In genomic region chr1:18647681-18648214, GRCh38 we compare ENCODE assay signal across 22 cellular contexts. TPM values are rescaled to one million over a fixed set of nuclear protein-coding genes. Genes with fewer than 3 reads are reported as not detected.
DNase-seq lines count a peak whose midpoint lies in the region; ATAC-seq, FAIRE-seq and TF ChIP-seq lines count a peak whose summit lies in the region.
"Had no signal": no experiment of that assay in that cellular context is flagged by ENCODE, and none has a peak within 500 bp of the region (broad histone marks: within the 10 kb centered on the region; RNA-seq: fewer than 3 reads in every experiment).

No MANE protein-coding gene starts in this region.

- no peak for FAIRE-seq in H1 (lab: Jason Lieb, UNC)
- FAIRE-seq: A204.1, D721Med, GM12878, GM19239 had no signal

- TF ChIP-seq POLR2A in H1 (IDR thresholded peaks at IDR 0.05; ENCODE audit: control extremely low read depth in 1 of 2, low read depth in 2 of 2, low read length in 2 of 2) (no peak), prostate gland (IDR thresholded peaks at IDR 0.05) (no peak)

- peak overlapping the region; percentile 60; the same call in 1 of the 2 replicates for H3K18ac ChIP-seq in H1 (ENCODE audit: extremely low read depth, low read length)

- no peak overlapping the region for H2BK20ac ChIP-seq in H1 (ENCODE audit: low read length)

- H3K4me3 Mint-ChIP-seq in GM23338 (0 out of 3 replicates have a peak overlapping the region, but pooled peaks have one; percentile 23), neural progenitor cell (peak overlapping the region; percentile 69)

- no peak overlapping the region for H4K91ac ChIP-seq in H1 (replicated peaks; ENCODE audit: insufficient read length, low read length)

- H3K27me3 ChIP-seq in GM23338 (ENCODE audit: insufficient read depth): peaks cover 94% of the 10 kb centered on the region
- H3K27me3 ChIP-seq in H1 (replicated peaks in 1 of 4; ENCODE audit: control insufficient read depth in 3 of 4, extremely low read depth in 1 of 4, insufficient read depth in 3 of 4, low read length in 3 of 4): peaks cover 78 to 93% (median 88%) of the 10 kb centered on the region in 4 experiments
- H3K27me3 ChIP-seq in neural progenitor cell: peaks cover 100% of the 10 kb centered on the region
- peaks cover 67% of the 10 kb centered on the region for H3K27me3 ChIP-seq in prostate gland (replicated peaks; ENCODE audit: insufficient read depth)

- H3K23me2 ChIP-seq in H1 (ENCODE audit: low read depth, low read length): peaks cover 9% of the 10 kb centered on the region; the same call in 1 of the 2 replicates

- CTCF ChIA-PET in H1 (lab: Charles Lee; ENCODE audit: partially characterized antibody): interaction anchor here (1.0 kb wide), 1 partner anchor 34 kb away, joined by 3 read pairs; no protein-coding TSS in a partner anchor

- H3K9me3 Mint-ChIP-seq in GM23338 (peaks cover 9% of the 10 kb centered on the region; the same call in 2 of the 3 replicates), neural progenitor cell (no peaks in the 10 kb centered on the region)
- H3K9me3 Mint-ChIP-seq: CD4-positive, alpha-beta T cell had no signal

- peak overlapping the region; percentile 42 for H3K4ac ChIP-seq in H1 (replicated peaks; ENCODE audit: insufficient read length, low read depth, low read length)

- H2BK12ac ChIP-seq in H1 (ENCODE audit: low read depth, low read length): peak overlapping the region; percentile 39; the same call in 1 of the 2 replicates

- no peak for DNase-seq in GM23338 (ENCODE audit: low spot score)
- no peak for DNase-seq in H1 (ENCODE audit: low read depth in 1 of 2, low spot score in 2 of 2)
- DNase-seq in neural progenitor cell (ENCODE audit: low spot score): no peak
- no peak for DNase-seq in prostate gland (ENCODE audit: low spot score)
- no peak for DNase-seq in activated CD8-positive, alpha-beta memory T cell treated with anti-CD3 and anti-CD28 coated beads for 24 hours
- no peak for DNase-seq in NCI-H1417 (lab: John Stamatoyannopoulos, UW)
- DNase-seq: ACHN; AML-193; Caco-2; CD4-positive, alpha-beta T cell; DMS79; GF-D8; HCEC 1CT; KG1 had no signal

- ATAC-seq in GM23338 (no peak), GM18861 (IDR thresholded peaks at IDR 0.05; ENCODE audit: unreplicated experiment) (no peak)
- ATAC-seq: GM12878 had no signal

- no peaks in the 10 kb centered on the region for H3K9me3 ChIP-seq in H1 (ENCODE audit: insufficient read depth in 2 of 2, low read depth in 1 of 2, low read length in 1 of 2)
- H3K9me3 ChIP-seq in neural progenitor cell (ENCODE audit: low read depth): no peaks in the 10 kb centered on the region
- no peaks in the 10 kb centered on the region for H3K9me3 ChIP-seq in prostate gland
- H3K9me3 ChIP-seq: Caco-2 had no signal

- no peaks in the 10 kb centered on the region for H3K79me1 ChIP-seq in H1 (ENCODE audit: low read depth, low read length)

- H3K4me2 ChIP-seq in GM23338 (peak overlapping the region; percentile 74; the same call in 1 of the 2 replicates), H1 (ENCODE audit: insufficient read depth in 1 of 2, low read depth in 2 of 2, low read length in 2 of 2) (peak overlapping the region in 1 of 2 experiments; percentile 59; a peak in 3 of 4 replicates), neural progenitor cell (peak overlapping the region; percentile 75)

- no peaks in the 10 kb centered on the region for H3K9me2 ChIP-seq in GM23338 (ENCODE audit: insufficient read depth)

- H3K36me3 ChIP-seq in GM23338 (ENCODE audit: insufficient read depth) (no peaks in the 10 kb centered on the region; the same call in 1 of the 2 replicates), H1 (ENCODE audit: control insufficient read depth in 2 of 4, insufficient read depth in 4 of 4, low read length in 3 of 4) (no peaks in the 10 kb centered on the region; a peak in 1 of 8 replicates), neural progenitor cell (no peaks in the 10 kb centered on the region), prostate gland (no peaks in the 10 kb centered on the region)

- H3K27ac Mint-ChIP-seq in GM23338: no peak overlapping the region
- no peak overlapping the region for H3K27ac Mint-ChIP-seq in neural progenitor cell
- H3K27ac Mint-ChIP-seq: CD4-positive, alpha-beta T cell had no signal

- intact Hi-C loops in prostate gland (cut with DNase I): no loop called here

- H2AK5ac ChIP-seq in H1 (ENCODE audit: low read depth, low read length): no peak overlapping the region; the same call in 1 of the 2 replicates

- no peak for TF ChIP-seq CTCF in GM23338 (conservative IDR thresholded peaks at IDR 0.05; ENCODE audit: low read depth in 2 of 2)
- TF ChIP-seq CTCF in H1 (IDR thresholded peaks at IDR 0.05; ENCODE audit: control extremely low read depth in 1 of 3, insufficient read depth in 1 of 3, low read depth in 1 of 3, low read length in 3 of 3): no peak
- TF ChIP-seq CTCF in neural progenitor cell (IDR thresholded peaks at IDR 0.05): no peak
- TF ChIP-seq CTCF in prostate gland (IDR thresholded peaks at IDR 0.05): no peak

- POLR2A ChIA-PET in H1 (lab: Charles Lee; ENCODE audit: partially characterized antibody): interaction anchor here (1.0 kb wide), 1 partner anchor 8 kb away, joined by 3 read pairs; no protein-coding TSS in a partner anchor

- H3K9ac ChIP-seq in H1 (replicated peaks in 1 of 4; ENCODE audit: extremely low read depth in 1 of 4, low read depth in 3 of 4, low read length in 3 of 4) (no peak overlapping the region), neural progenitor cell (no peak overlapping the region)

- no peak overlapping the region for H2BK120ac ChIP-seq in H1 (replicated peaks; ENCODE audit: low read depth, low read length)

- H3K4me1 ChIP-seq in GM23338 (ENCODE audit: insufficient read depth): peaks cover 86% of the 10 kb centered on the region
- H3K4me1 ChIP-seq in H1 (replicated peaks in 1 of 4; ENCODE audit: control insufficient read depth in 3 of 4, insufficient read depth in 4 of 4, low read length in 3 of 4): peaks cover 36 to 68% (median 44%) of the 10 kb centered on the region in 4 experiments
- H3K4me1 ChIP-seq in neural progenitor cell: peaks cover 73% of the 10 kb centered on the region
- peaks cover 9% of the 10 kb centered on the region for H3K4me1 ChIP-seq in prostate gland (replicated peaks)

- no peak overlapping the region for H2AFZ ChIP-seq in GM23338
- H2AFZ ChIP-seq in H1 (ENCODE audit: low read length): no peak overlapping the region
- H2AFZ ChIP-seq in neural progenitor cell (replicated peaks): no peak overlapping the region

- no peak overlapping the region for H4K5ac ChIP-seq in H1 (ENCODE audit: insufficient read length, low read depth, low read length)

- H4K20me1 ChIP-seq in GM23338 (replicated peaks; ENCODE audit: insufficient read depth) (peaks cover 18% of the 10 kb centered on the region), H1 (replicated peaks in 1 of 2; ENCODE audit: control insufficient read depth in 1 of 2, insufficient read depth in 2 of 2, low read length in 2 of 2) (peaks cover 8 to 28% of the 10 kb centered on the region in 2 experiments), neural progenitor cell (ENCODE audit: low read depth) (peaks cover 96% of the 10 kb centered on the region)

- peaks cover 91% of the 10 kb centered on the region for H3K27me3 Mint-ChIP-seq in GM23338 (ENCODE audit: insufficient read depth, low read depth, poor library complexity)
- H3K27me3 Mint-ChIP-seq in neural progenitor cell (ENCODE audit: insufficient read depth, low read depth): peaks cover 54% of the 10 kb centered on the region

- no peak overlapping the region for H3K23ac ChIP-seq in H1 (ENCODE audit: insufficient read length)

- H2BK5ac ChIP-seq in H1 (ENCODE audit: low read depth, low read length): no peak overlapping the region; the same call in 1 of the 2 replicates

- no peaks in the 10 kb centered on the region for H3K79me2 ChIP-seq in GM23338 (replicated peaks; ENCODE audit: insufficient read depth)
- no peaks in the 10 kb centered on the region for H3K79me2 ChIP-seq in H1 (ENCODE audit: control insufficient read depth in 1 of 2, insufficient read depth in 2 of 2, low read length in 2 of 2)
- no peaks in the 10 kb centered on the region for H3K79me2 ChIP-seq in neural progenitor cell (ENCODE audit: low read depth)

- WGBS in H1 (ENCODE audit: extremely low coverage in 1 of 2, insufficient coverage in 1 of 2, insufficient read length in 1 of 2, insufficient replicate concordance in 2 of 2, low coverage in 1 of 2, low lambda C conversion rate in 2 of 2, missing lambda C conversion rate in 1 of 2), 2 experiments: 43% methylated on average over 3 of the region's 3 CpGs; no CpG with 5 or more reads in 1 of the 2 experiments
- WGBS in prostate gland: 28% methylated on average over 3 of the region's 3 CpGs

- no peak overlapping the region for H3K14ac ChIP-seq in H1 (ENCODE audit: insufficient read length)

- no peak overlapping the region for H3K56ac ChIP-seq in H1 (replicated peaks; ENCODE audit: insufficient read length, low read depth, low read length)

- no peak for TF ChIP-seq EP300 in H1 (IDR thresholded peaks at IDR 0.05; ENCODE audit: borderline replicate concordance in 1 of 2, low read depth in 2 of 2, low read length in 2 of 2)

- H3K27ac ChIP-seq in GM23338 (ENCODE audit: low read depth): no peak overlapping the region
- H3K27ac ChIP-seq in H1 (ENCODE audit: low read depth, low read length): no peak overlapping the region
- no peak overlapping the region for H3K27ac ChIP-seq in neural progenitor cell
- no peak overlapping the region for H3K27ac ChIP-seq in prostate gland
- H3K27ac ChIP-seq: C4-2B had no signal

- H2BK15ac ChIP-seq in H1 (ENCODE audit: low read length): peak overlapping the region; percentile 98

- TF ChIP-seq RAD21 in H1 (IDR thresholded peaks at IDR 0.05 in 1 of 2, conservative IDR thresholded peaks at IDR 0.05 in 1 of 2; ENCODE audit: low read depth in 2 of 2, low read length in 2 of 2): no peak

- H3F3A ChIP-seq in GM23338 (replicated peaks; ENCODE audit: low read depth) (peaks cover 50% of the 10 kb centered on the region), neural progenitor cell (ENCODE audit: low read depth) (peaks cover 88% of the 10 kb centered on the region)

- H3K4me3 ChIP-seq in GM23338 (no peak overlapping the region), H1 (ENCODE audit: extremely low read depth in 1 of 4, insufficient read depth in 2 of 4, low read depth in 3 of 4, low read length in 4 of 4) (no peak overlapping the region), neural progenitor cell (peak overlapping the region; percentile 26), prostate gland (no peak overlapping the region)
- H3K4me3 ChIP-seq: GM12878 had no signal

- peaks cover 3% of the 10 kb centered on the region; the same call in 1 of the 3 replicates for H3K36me3 Mint-ChIP-seq in GM23338 (ENCODE audit: low read depth)
- H3K36me3 Mint-ChIP-seq in neural progenitor cell: no peaks in the 10 kb centered on the region

- peaks cover 74% of the 10 kb centered on the region for H3K4me1 Mint-ChIP-seq in GM23338
- H3K4me1 Mint-ChIP-seq in neural progenitor cell: peaks cover 72% of the 10 kb centered on the region

- no peak overlapping the region for H4K8ac ChIP-seq in H1 (ENCODE audit: extremely low read depth, insufficient read depth, low read length)

RNA-seq across cellular contexts. Expression of gene PAX7, which starts 17.1 kb away (rescaled TPM):
- 0.03 TPM in 1 of 2 replicates, not detected in the other for total RNA-seq in GM23338 (2014; rRNA removed; shearing (Covaris generic))
- polyA plus RNA-seq in GM23338 (2016; fragmentation: Nextera tagmentation; extraction: Ambion mirVana) (not detected in 2 replicates), H1 (2011; rRNA removed) (0.02 TPM in 1 of 2 replicates, not detected in the other)
- total RNA-seq in H1 (2021; fragmentation: NEBNext Ultra II Directional; extraction: Animal tissue kit (Norgen Biotek cat#: 25700)): not detected in 2 replicates
- polyA plus RNA-seq in H1 (2011; cell fraction: cytosol; rRNA removed): 0.03 TPM
- polyA plus RNA-seq in H1 (2011; cell fraction: nucleus; rRNA removed): 0.03 TPM
- 0.03 to 0.08 TPM in 2 of 4 replicates, not detected in the others for polyA plus RNA-seq in H1 (2012, experiment 1 of 2)
- 0.07 TPM for polyA plus RNA-seq in H1 (2012, experiment 2 of 2)
- polyA plus RNA-seq in H1 (2013, experiment 1 of 2): 0.02 TPM
- polyA plus RNA-seq in H1 (2013, experiment 2 of 2): 0.02 TPM
- polyA minus RNA-seq in H1 (2011; rRNA and poly(A)+ RNA removed): 0.13 TPM in 1 of 2 replicates, not detected in the other
- polyA minus RNA-seq in H1 (2011; cell fraction: cytosol; rRNA and poly(A)+ RNA removed): not detected
- 0.40 TPM for polyA minus RNA-seq in H1 (2011; cell fraction: nucleus; rRNA and poly(A)+ RNA removed)
- total RNA-seq in neural progenitor cell (ENCODE audit: low replicate concordance) (0.06 and 0.46 TPM in 2 replicates), prostate gland (under 1 TPM in 1 of 2 donors, not detected in 1; 0.32 TPM)
- total RNA-seq: CD4-positive, alpha-beta T cell; GM12878; HT-29 had no signal
- polyA plus RNA-seq: BJ, GM12878 had no signal
